ENCODE assay signal across 13 cellular contexts in genomic region chr11:35168606-35169200, GRCh38. TPM values are rescaled to one million over a fixed set of nuclear protein-coding genes. Genes with fewer than 3 reads are reported as not detected.
DNase-seq lines count a peak whose midpoint lies in the region; ATAC-seq and TF ChIP-seq lines count a peak whose summit lies in the region.
"Had no signal": no experiment of that assay in that cellular context is flagged by ENCODE, and none has a peak within 500 bp of the region (broad histone marks: within the 10 kb centered on the region; RNA-seq: fewer than 3 reads in every experiment).

No MANE protein-coding gene starts in this region.

- CTCF ChIA-PET in activated naive CD4-positive, alpha-beta T cell treated with anti-CD3 and anti-CD28 coated beads for 36 hours (lab: Charles Lee), result interaction anchor here (0.7 to 5.0 kb wide), 4 partner anchors 9 to 223 kb away, joined by 3 to 26 read pairs (median 9); no protein-coding TSS in a partner anchor

- no peaks in the 10 kb centered on the region for H3K9me3 Mint-ChIP-seq in activated naive CD4-positive, alpha-beta T cell treated with anti-CD3 and anti-CD28 coated beads for 36 hours
- no peaks in the 10 kb centered on the region for H3K9me3 Mint-ChIP-seq in activated naive CD8-positive, alpha-beta T cell treated with anti-CD3 and anti-CD28 coated beads for 36 hours
- H3K9me3 Mint-ChIP-seq in memory B cell, result no peaks in the 10 kb centered on the region
- H3K9me3 Mint-ChIP-seq: neural progenitor cell had no signal

- H3K27me3 ChIP-seq in upper lobe of left lung (no peaks in the 10 kb centered on the region), foreskin keratinocyte (no peaks in the 10 kb centered on the region)
- H3K27me3 ChIP-seq: brain microvascular endothelial cell, neural progenitor cell had no signal

- no peaks in the 10 kb centered on the region for H3K36me3 ChIP-seq in upper lobe of left lung
- H3K36me3 ChIP-seq: brain microvascular endothelial cell, neural progenitor cell had no signal

- H3K4me1 ChIP-seq in upper lobe of left lung (peaks cover 75 to 84% (median 77%) of the 10 kb centered on the region in 4 donors), foreskin keratinocyte (peaks cover 79% of the 10 kb centered on the region)

- DNase-seq in activated naive CD4-positive, alpha-beta T cell treated with anti-CD3 and anti-CD28 coated beads for 36 hours, result no peak
- no peak for DNase-seq in activated naive CD4-positive, alpha-beta T cell (lab: John Stamatoyannopoulos, UW)
- DNase-seq in activated naive CD8-positive, alpha-beta T cell treated with anti-CD3 and anti-CD28 coated beads for 36 hours, result no peak
- DNase-seq in memory B cell (ENCODE audit: low spot score in 2 of 2) (no peak), upper lobe of left lung (no peak), foreskin keratinocyte (no peak)
- DNase-seq: activated CD4-positive, alpha-beta T cell treated with anti-CD3 and anti-CD28 coated beads, Interleukin-2, amount 50 U/mL, for 1 hour; brain microvascular endothelial cell; GDM1; NCI-H524 had no signal

- H3K27ac ChIP-seq in upper lobe of left lung, result peak overlapping the region; percentile 56 to 84 (median 78)
- no peak overlapping the region for H3K27ac ChIP-seq in foreskin keratinocyte
- H3K27ac ChIP-seq: brain microvascular endothelial cell, neural progenitor cell had no signal

- H3K4me1 Mint-ChIP-seq in activated naive CD4-positive, alpha-beta T cell treated with anti-CD3 and anti-CD28 coated beads for 36 hours (ENCODE audit: low read depth), result peaks cover 99% of the 10 kb centered on the region
- peaks cover 96% of the 10 kb centered on the region for H3K4me1 Mint-ChIP-seq in activated naive CD8-positive, alpha-beta T cell treated with anti-CD3 and anti-CD28 coated beads for 36 hours
- peaks cover 77% of the 10 kb centered on the region for H3K4me1 Mint-ChIP-seq in memory B cell

- intact Hi-C loops in activated naive CD4-positive, alpha-beta T cell treated with anti-CD3 and anti-CD28 coated beads for 36 hours (cut with micrococcal nuclease), result loop anchor here (5.0 kb wide), 1 partner anchor 251 kb away; the partner anchor contains the start of genes APIP and PDHX

- no peak overlapping the region for H3K4me3 Mint-ChIP-seq in activated naive CD4-positive, alpha-beta T cell treated with anti-CD3 and anti-CD28 coated beads for 36 hours
- no peak overlapping the region for H3K4me3 Mint-ChIP-seq in activated naive CD8-positive, alpha-beta T cell treated with anti-CD3 and anti-CD28 coated beads for 36 hours
- H3K4me3 Mint-ChIP-seq in memory B cell, result no peak overlapping the region
- H3K4me3 Mint-ChIP-seq: neural progenitor cell had no signal

- H3K27ac Mint-ChIP-seq in activated naive CD4-positive, alpha-beta T cell treated with anti-CD3 and anti-CD28 coated beads for 36 hours, result peak overlapping the region; percentile 98
- peak overlapping the region; percentile 97 for H3K27ac Mint-ChIP-seq in activated naive CD8-positive, alpha-beta T cell treated with anti-CD3 and anti-CD28 coated beads for 36 hours
- H3K27ac Mint-ChIP-seq in memory B cell, result peak overlapping the region; percentile 100

- H3K27me3 Mint-ChIP-seq in activated naive CD4-positive, alpha-beta T cell treated with anti-CD3 and anti-CD28 coated beads for 36 hours (ENCODE audit: low read depth), result no peaks in the 10 kb centered on the region
- H3K27me3 Mint-ChIP-seq in activated naive CD8-positive, alpha-beta T cell treated with anti-CD3 and anti-CD28 coated beads for 36 hours, result no peaks in the 10 kb centered on the region
- no peaks in the 10 kb centered on the region for H3K27me3 Mint-ChIP-seq in memory B cell

- peaks cover 46% of the 10 kb centered on the region for H3K36me3 Mint-ChIP-seq in activated naive CD4-positive, alpha-beta T cell treated with anti-CD3 and anti-CD28 coated beads for 36 hours (ENCODE audit: low read depth)
- peaks cover 73% of the 10 kb centered on the region for H3K36me3 Mint-ChIP-seq in activated naive CD8-positive, alpha-beta T cell treated with anti-CD3 and anti-CD28 coated beads for 36 hours
- peaks cover 27% of the 10 kb centered on the region for H3K36me3 Mint-ChIP-seq in memory B cell
- H3K36me3 Mint-ChIP-seq: neural progenitor cell had no signal

- H3K4me3 ChIP-seq in upper lobe of left lung, result no peak overlapping the region
- H3K4me3 ChIP-seq: neural progenitor cell had no signal

- H3K9me3 ChIP-seq in upper lobe of left lung, result no peaks in the 10 kb centered on the region

- no peak for TF ChIP-seq EP300 in upper lobe of left lung (IDR thresholded peaks at IDR 0.05)

- TF ChIP-seq CTCF in upper lobe of left lung (IDR thresholded peaks at IDR 0.05) (no peak), foreskin keratinocyte (conservative IDR thresholded peaks at IDR 0.05) (no peak)

- 70 to 79% methylated on average over 3 of the region's 3 CpGs for WGBS in upper lobe of left lung, 2 donors

- ATAC-seq in memory B cell (ENCODE audit: low read depth) (no peak), upper lobe of left lung (ENCODE audit: low FRiP score in 2 of 2) (no peak), GM18909 (IDR thresholded peaks at IDR 0.05; ENCODE audit: poor library complexity, unreplicated experiment) (no peak), foreskin keratinocyte (no peak), GM18867 (IDR thresholded peaks at IDR 0.05; ENCODE audit: unreplicated experiment) (no peak)

- TF ChIP-seq POLR2A in upper lobe of left lung (IDR thresholded peaks at IDR 0.05), result no peak

RNA-seq across cellular contexts. Expression of gene CD44, which starts 29.7 kb away (rescaled TPM):
- 100 to 1,000 TPM; 389 to 405 TPM for total RNA-seq in activated naive CD4-positive, alpha-beta T cell treated with anti-CD3 and anti-CD28 coated beads for 36 hours
- total RNA-seq in activated naive CD8-positive, alpha-beta T cell treated with anti-CD3 and anti-CD28 coated beads for 36 hours, result 100 to 1,000 TPM; 380 to 428 TPM
- total RNA-seq in upper lobe of left lung, result 100 to 1,000 TPM; 454 to 696 (median 551) TPM
- 1,058 and 1,283 TPM in 2 replicates for total RNA-seq in foreskin keratinocyte
- 489 and 531 TPM in 2 replicates for polyA plus RNA-seq in foreskin keratinocyte
